ENCODE assay signal across 16 cellular contexts in the genomic region with DNA sequence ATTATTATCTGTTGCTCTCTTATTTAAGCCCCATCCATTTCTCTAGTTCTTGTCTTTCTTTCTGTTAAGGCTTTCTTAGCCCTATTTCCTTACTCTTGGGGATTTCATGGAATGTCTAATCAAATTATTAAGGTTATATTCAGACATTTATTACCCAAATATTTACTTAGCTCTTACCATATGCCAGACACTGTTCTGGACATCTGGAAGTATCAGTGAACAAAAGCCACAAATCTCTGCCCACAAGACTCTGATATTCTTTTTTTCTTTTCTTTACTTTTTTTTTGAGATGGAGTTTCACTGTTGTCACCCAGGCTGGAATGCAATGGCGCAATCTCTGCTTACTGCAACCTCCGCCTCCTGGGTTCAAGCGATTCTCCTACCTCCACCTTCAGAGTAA.
DNase-seq lines count a peak whose midpoint lies in the region; ATAC-seq and TF ChIP-seq lines count a peak whose summit lies in the region.
"Had no signal": no experiment of that assay in that cellular context is flagged by ENCODE, and none has a peak within 500 bp of the region (broad histone marks: within the 10 kb centered on the region; RNA-seq: fewer than 3 reads in every experiment).

No MANE protein-coding gene starts in this region.

- POLR2A ChIA-PET in AG04450 (lab: Yijun Ruan, JAX) (no interaction called here), IMR-90 (lab: Charles Lee; ENCODE audit: unreplicated experiment) (no interaction called here)

- H3K79me2 ChIP-seq in fibroblast of lung (ENCODE audit: control insufficient read depth, insufficient read depth, low read length): no peaks in the 10 kb centered on the region

- no peak overlapping the region for H2AK9ac ChIP-seq in IMR-90 (replicated peaks; ENCODE audit: low read depth, low read length, poor library complexity)

- H3K9ac ChIP-seq in IMR-90 (ENCODE audit: low read depth, low read length) (no peak overlapping the region), fibroblast of lung (ENCODE audit: insufficient read depth, low read length) (no peak overlapping the region)

- no peak overlapping the region for H4K8ac ChIP-seq in IMR-90 (ENCODE audit: low read depth in 2 of 2, low read length in 2 of 2)

- H4K5ac ChIP-seq in IMR-90 (ENCODE audit: low read depth, low read length): no peak overlapping the region

- peaks cover 9% of the 10 kb centered on the region for H3K9me3 ChIP-seq in AG04450 (ENCODE audit: control insufficient read depth, insufficient read depth, low read length)
- peaks cover 7% of the 10 kb centered on the region for H3K9me3 ChIP-seq in IMR-90 (ENCODE audit: control insufficient read depth, insufficient read depth, low read length)
- no peaks in the 10 kb centered on the region for H3K9me3 ChIP-seq in fibroblast of lung (ENCODE audit: control insufficient read depth, insufficient read depth, low read depth, low read length)
- H3K9me3 ChIP-seq: A549, BE2C, Caco-2 had no signal

- ATAC-seq in IMR-90 (ENCODE audit: low read depth): no peak; the same call in 1 of the 2 replicates
- ATAC-seq in GM21423 (IDR thresholded peaks at IDR 0.05; ENCODE audit: unreplicated experiment): no peak
- no peak for ATAC-seq in HG03097 (IDR thresholded peaks at IDR 0.05; ENCODE audit: low FRiP score, unreplicated experiment)
- ATAC-seq: A549, HepG2 had no signal

- H2AK5ac ChIP-seq in IMR-90 (ENCODE audit: low read depth, low read length): no peak overlapping the region

- H2BK15ac ChIP-seq in IMR-90 (ENCODE audit: low read depth, low read length): no peak overlapping the region

- dilution Hi-C loops in IMR-90 (cut with HindIII; ENCODE audit: low sequenced_read_pairs, unreplicated experiment): no loop called here

- H4K91ac ChIP-seq in IMR-90 (ENCODE audit: insufficient read depth, low read depth, low read length): no peak overlapping the region

- no peak for TF ChIP-seq POLR2A in IMR-90 (IDR thresholded peaks at IDR 0.05; ENCODE audit: low read depth, low read length)

- intact Hi-C loops in IMR-90 (cut with micrococcal nuclease): no loop called here

- H3K4me3 Mint-ChIP-seq in neural crest cell: no peak overlapping the region
- H3K4me3 Mint-ChIP-seq: CD4-positive, alpha-beta T cell; H9 had no signal

- no peaks in the 10 kb centered on the region for H3K9me1 ChIP-seq in IMR-90 (ENCODE audit: insufficient read depth, low read length)

- H3K79me1 ChIP-seq in IMR-90 (ENCODE audit: low read depth in 1 of 2, low read length in 2 of 2): no peaks in the 10 kb centered on the region

- peaks cover 6% of the 10 kb centered on the region for H3K4me1 Mint-ChIP-seq in neural crest cell
- H3K4me1 Mint-ChIP-seq: H9 had no signal

- H3K18ac ChIP-seq in IMR-90 (ENCODE audit: low read depth, low read length): no peak overlapping the region

- TF ChIP-seq RAD21 in IMR-90 (IDR thresholded peaks at IDR 0.05; ENCODE audit: low read length): no peak

- H3K27ac ChIP-seq in AG04450 (ENCODE audit: low read depth, low read length) (no peak overlapping the region), IMR-90 (ENCODE audit: insufficient read depth, low read length) (no peak overlapping the region), fibroblast of lung (ENCODE audit: insufficient read depth, low read length) (no peak overlapping the region)
- H3K27ac ChIP-seq: 22Rv1, A549, C4-2B had no signal

- H2AFZ ChIP-seq in IMR-90 (replicated peaks; ENCODE audit: low read length, poor library complexity) (no peak overlapping the region), fibroblast of lung (ENCODE audit: low read length) (no peak overlapping the region)

- H2BK120ac ChIP-seq in IMR-90 (ENCODE audit: low read depth, low read length): no peak overlapping the region

- no peaks in the 10 kb centered on the region for H3K9me3 Mint-ChIP-seq in neural crest cell
- H3K9me3 Mint-ChIP-seq: CD4-positive, alpha-beta T cell had no signal

- no peak overlapping the region for H3K4me3 ChIP-seq in AG04450 (ENCODE audit: low read depth, low read length)
- H3K4me3 ChIP-seq in IMR-90 (ENCODE audit: insufficient read depth, low read depth, low read length): no peak overlapping the region
- no peak overlapping the region for H3K4me3 ChIP-seq in fibroblast of lung (replicated peaks in 1 of 4; ENCODE audit: control extremely low read depth in 1 of 4, insufficient read depth in 1 of 4, low read depth in 3 of 4, low read length in 4 of 4)
- H3K4me3 ChIP-seq: A549 had no signal

- no peak overlapping the region for H3K4ac ChIP-seq in IMR-90 (ENCODE audit: low read depth, low read length)

- in situ Hi-C loops in IMR-90 (cut with MboI; ENCODE audit: low sequenced_read_pairs): no loop called here

- H3K4me1 ChIP-seq in IMR-90 (ENCODE audit: control insufficient read depth, insufficient read depth, low read length) (no peaks in the 10 kb centered on the region), fibroblast of lung (ENCODE audit: control insufficient read depth, extremely low read depth, insufficient read depth, low read length) (no peaks in the 10 kb centered on the region)
- H3K4me1 ChIP-seq: A549, BE2C, Caco-2 had no signal

- H2BK20ac ChIP-seq in IMR-90 (ENCODE audit: low read depth, low read length): no peak overlapping the region

- CTCF ChIA-PET in AG04450 (lab: Charles Lee): interaction anchor here (0.7 kb wide), 1 partner anchor 98 kb away, joined by 3 read pairs; no protein-coding TSS in a partner anchor
- CTCF ChIA-PET in IMR-90 (lab: Yijun Ruan, JAX): no interaction called here

- H3K4me2 ChIP-seq in IMR-90 (ENCODE audit: low read depth, low read length): no peak overlapping the region; the same call in 1 of the 2 replicates
- H3K4me2 ChIP-seq in fibroblast of lung (ENCODE audit: extremely low read depth, insufficient read depth, low read length): no peak overlapping the region
- H3K4me2 ChIP-seq: A549 had no signal

- no peak for TF ChIP-seq CTCF in AG04450 (IDR thresholded peaks at IDR 0.05; ENCODE audit: low read depth, low read length)
- no peak for TF ChIP-seq CTCF in IMR-90 (conservative IDR thresholded peaks at IDR 0.05; ENCODE audit: low read depth, low read length)
- TF ChIP-seq CTCF in fibroblast of lung (conservative IDR thresholded peaks at IDR 0.05 in 1 of 2, IDR thresholded peaks at IDR 0.05 in 1 of 2; ENCODE audit: low read depth in 1 of 2, low read length in 2 of 2): no peak
- TF ChIP-seq CTCF in neural crest cell (conservative IDR thresholded peaks at IDR 0.05): no peak

- DNase-seq in AG04450 (ENCODE audit: low read depth, low spot score): peak; percentile 39
- DNase-seq in IMR-90: peak; percentile 55
- peak; percentile 37 to 44 for DNase-seq in fibroblast of lung (ENCODE audit: low read depth in 2 of 2)
- DNase-seq in neural crest cell (ENCODE audit: low read depth, low spot score): no peak
- DNase-seq in iPS-NIHi7 (ENCODE audit: extremely low spot score): no peak
- DNase-seq: BE2C; Caco-2; CD4-positive, alpha-beta T cell; GOT3; H9 had no signal

- H3K23ac ChIP-seq in IMR-90 (ENCODE audit: low read depth, low read length): no peak overlapping the region

- H3K27me3 ChIP-seq in AG04450 (ENCODE audit: control insufficient read depth, insufficient read depth, low read length) (peaks cover 4% of the 10 kb centered on the region), IMR-90 (ENCODE audit: control insufficient read depth, insufficient read depth, low read length) (peaks cover 9% of the 10 kb centered on the region), fibroblast of lung (ENCODE audit: control insufficient read depth, insufficient read depth, low read length) (no peaks in the 10 kb centered on the region)
- H3K27me3 ChIP-seq: BE2C had no signal

- H2BK5ac ChIP-seq in IMR-90 (ENCODE audit: low read depth, low read length, poor library complexity, severe bottlenecking): no peak overlapping the region

- BruUV-seq in IMR-90 (replicated peaks; lab: Mats Ljungman, UMichigan): no TSS peak

- H4K20me1 ChIP-seq in IMR-90 (ENCODE audit: insufficient read depth, low read length) (no peaks in the 10 kb centered on the region), fibroblast of lung (ENCODE audit: control insufficient read depth, extremely low read depth, insufficient read depth, low read length) (no peaks in the 10 kb centered on the region)

- H3K36me3 ChIP-seq in IMR-90 (ENCODE audit: control insufficient read depth, insufficient read depth, low read length): no peaks in the 10 kb centered on the region
- no peaks in the 10 kb centered on the region for H3K36me3 ChIP-seq in fibroblast of lung (ENCODE audit: control insufficient read depth, insufficient read depth, low read length)
- H3K36me3 ChIP-seq: BE2C had no signal

- H3K27ac Mint-ChIP-seq in neural crest cell (ENCODE audit: unreplicated experiment): peak overlapping the region; percentile 54
- H3K27ac Mint-ChIP-seq: CD4-positive, alpha-beta T cell; H9 had no signal

- no peak overlapping the region for H3K14ac ChIP-seq in IMR-90 (replicated peaks; ENCODE audit: low read depth, low read length)

- no peak overlapping the region for H3K56ac ChIP-seq in IMR-90 (ENCODE audit: extremely low read depth, insufficient read depth, low read length)

- peaks cover 6% of the 10 kb centered on the region for H3K27me3 Mint-ChIP-seq in neural crest cell (ENCODE audit: low read depth)
- H3K27me3 Mint-ChIP-seq: CD4-positive, alpha-beta T cell had no signal

- no CpG with 5 or more reads among the region's 3 CpGs for WGBS in IMR-90 (ENCODE audit: extremely low coverage in 2 of 2, insufficient read length in 1 of 2), 2 experiments

- no peaks in the 10 kb centered on the region for H3K36me3 Mint-ChIP-seq in neural crest cell (ENCODE audit: low read depth)

TF ChIP-seq in IMR-90, 13 proteins besides CTCF, POLR2A, EP300 and RAD21 (continues in another document):
- no peak for TF ChIP-seq SMC3 (IDR thresholded peaks at IDR 0.05; ENCODE audit: low read depth, low read length)
- no peak for TF ChIP-seq CEBPB (IDR thresholded peaks at IDR 0.05; ENCODE audit: low read depth, low read length)
- no peak for TF ChIP-seq MAFK (IDR thresholded peaks at IDR 0.05; ENCODE audit: low read depth, low read length)
- no peak for TF ChIP-seq BHLHE40 (IDR thresholded peaks at IDR 0.05; ENCODE audit: low read depth, low read length)
- no peak for TF ChIP-seq RCOR1 (IDR thresholded peaks at IDR 0.05; ENCODE audit: insufficient replicate concordance, low read length)
- TF ChIP-seq RFX5 (IDR thresholded peaks at IDR 0.05; ENCODE audit: low read depth, low read length): no peak
- no peak for TF ChIP-seq NFE2L2 (IDR thresholded peaks at IDR 0.05; ENCODE audit: low read depth, low read length)
- TF ChIP-seq, protein P1, sequence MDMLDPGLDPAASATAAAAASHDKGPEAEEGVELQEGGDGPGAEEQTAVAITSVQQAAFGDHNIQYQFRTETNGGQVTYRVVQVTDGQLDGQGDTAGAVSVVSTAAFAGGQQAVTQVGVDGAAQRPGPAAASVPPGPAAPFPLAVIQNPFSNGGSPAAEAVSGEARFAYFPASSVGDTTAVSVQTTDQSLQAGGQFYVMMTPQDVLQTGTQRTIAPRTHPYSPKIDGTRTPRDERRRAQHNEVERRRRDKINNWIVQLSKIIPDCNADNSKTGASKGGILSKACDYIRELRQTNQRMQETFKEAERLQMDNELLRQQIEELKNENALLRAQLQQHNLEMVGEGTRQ (IDR thresholded peaks at IDR 0.05; ENCODE audit: low read depth, low read length): no peak
- TF ChIP-seq CHD1 (IDR thresholded peaks at IDR 0.05; ENCODE audit: low read depth, low read length): no peak
- no peak for TF ChIP-seq FOS (IDR thresholded peaks at IDR 0.05; ENCODE audit: low read depth, low read length)

Comparison
In these comparisons a context has a peak if more than half of its experiments do, and no peak if none do; other contexts are left out.
1. DNase-seq: peak in AG04450 (single experiment), IMR-90 (single experiment) and fibroblast of lung (2 of 2); none in neural crest cell (single experiment) and iPS-NIHi7 (single experiment).